ENCODE assay signal across 9 cellular contexts in genomic region chr7:54932818-54933543, GRCh38.
DNase-seq lines count a peak whose midpoint lies in the region; TF ChIP-seq lines count a peak whose summit lies in the region.
"Had no signal": no experiment of that assay in that cellular context is flagged by ENCODE, and none has a peak within 500 bp of the region (broad histone marks: within the 10 kb centered on the region; RNA-seq: fewer than 3 reads in every experiment).

No MANE protein-coding gene starts in this region.

- H4K20me1 ChIP-seq in PC-9 (ENCODE audit: insufficient read depth) = no peaks in the 10 kb centered on the region

- no peaks in the 10 kb centered on the region for H3K36me3 Mint-ChIP-seq in mesothelial cell of epicardium

- TF ChIP-seq CTCF in PC-9 (conservative IDR thresholded peaks at IDR 0.05) (no peak), epithelial cell of proximal tubule (conservative IDR thresholded peaks at IDR 0.05; ENCODE audit: low read depth, low read length) (no peak), mesothelial cell of epicardium (IDR thresholded peaks at IDR 0.05; ENCODE audit: unreplicated experiment) (no peak)

- no peak overlapping the region for H3K27ac ChIP-seq in PC-9

- BruUV-seq in PC-9 (replicated peaks; lab: Mats Ljungman, UMichigan) = no TSS peak

- peaks cover 15% of the 10 kb centered on the region for H3K9me3 ChIP-seq in PC-9 (ENCODE audit: insufficient read depth, low read depth)

- H3K27ac Mint-ChIP-seq in mesothelial cell of epicardium = peak overlapping the region; percentile 85
- H3K27ac Mint-ChIP-seq: stimulated activated naive CD8-positive, alpha-beta T cell treated with anti-CD3 and anti-CD28 coated beads, Interleukin-15, Interleukin-2, amounts not matched to agents 100 ng/mL and 50 ng/mL, for 24 hours had no signal

- H3K4me3 Mint-ChIP-seq in mesothelial cell of epicardium = peak overlapping the region; percentile 82
- H3K4me3 Mint-ChIP-seq: stimulated activated naive CD8-positive, alpha-beta T cell treated with anti-CD3 and anti-CD28 coated beads, Interleukin-15, Interleukin-2, amounts not matched to agents 100 ng/mL and 50 ng/mL, for 24 hours had no signal

- peaks cover 20% of the 10 kb centered on the region; the same call in 1 of the 2 replicates for H3F3A ChIP-seq in PC-9 (ENCODE audit: insufficient read depth, low read depth)

- DNase-seq in NCI-H1417 (lab: John Stamatoyannopoulos, UW) (peak; percentile 48 to 64 (median 58)), NCI-H1417 treated with DMSO at 0.1 percent for 48 hours (lab: John Stamatoyannopoulos, UW) (no peak), PC-9 (peak; percentile 74 to 91), epithelial cell of proximal tubule (ENCODE audit: low read depth) (no peak), mesothelial cell of epicardium (ENCODE audit: low spot score in 2 of 2, unreplicated experiment in 2 of 2) (peak; percentile 61 to 77), ureter (ENCODE audit: low spot score) (peak; percentile 71), activated gamma-delta T cell treated with Interleukin-2 at 50 U/mL for 16 hours (no peak)
- DNase-seq in activated T-cell treated with anti-CD3 and anti-CD28 coated beads, Interleukin-2, amount 50 U/mL, for 1 hour = no peak

- peaks cover 10% of the 10 kb centered on the region for H3K27me3 Mint-ChIP-seq in mesothelial cell of epicardium (ENCODE audit: low read depth)

- H3K79me2 ChIP-seq in PC-9 (ENCODE audit: low read depth) = no peaks in the 10 kb centered on the region

- intact Hi-C loops in PC-9 (cut with micrococcal nuclease; ENCODE audit: unreplicated experiment) = loop anchor here (1.0 to 5.0 kb wide), 4 partner anchors 34 to 132 kb away; no protein-coding TSS in a partner anchor

- H3K36me3 ChIP-seq in PC-9 (ENCODE audit: low read depth) = no peaks in the 10 kb centered on the region

- H3K4me2 ChIP-seq in PC-9 = peak overlapping the region; percentile 83

- POLR2A ChIA-PET in PC-9 (lab: Charles Lee; ENCODE audit: unreplicated experiment) = interaction anchor here (0.6 kb wide), 4 partner anchors 37 to 199 kb away, joined by 3 to 14 read pairs (median 8); no protein-coding TSS in a partner anchor

- peaks cover 14% of the 10 kb centered on the region for H3K4me1 ChIP-seq in PC-9 (replicated peaks; ENCODE audit: insufficient read depth)

- H3K9me3 Mint-ChIP-seq in mesothelial cell of epicardium = peaks cover 36% of the 10 kb centered on the region

- peak overlapping the region; percentile 60 for H3K4me3 ChIP-seq in PC-9
- H3K4me3 ChIP-seq in epithelial cell of proximal tubule (ENCODE audit: low read depth, low read length) = peak overlapping the region; percentile 59

- H3K4me1 Mint-ChIP-seq in mesothelial cell of epicardium = peaks cover 17% of the 10 kb centered on the region

- H3K27me3 ChIP-seq in PC-9 (ENCODE audit: insufficient read depth, low read depth) = no peaks in the 10 kb centered on the region

- peak overlapping the region; percentile 92 for H2AFZ ChIP-seq in PC-9

- CTCF ChIA-PET in PC-9 (lab: Charles Lee) = interaction anchor here (0.6 kb wide), 2 partner anchors 86 to 324 kb away, joined by 6 to 8 read pairs; partner anchors contain the start of gene EGFR

- H3K9me2 ChIP-seq in PC-9 (ENCODE audit: insufficient read depth) = no peaks in the 10 kb centered on the region

Comparison
In these comparisons a context has a peak if more than half of its experiments do, and no peak if none do; other contexts are left out.
1. DNase-seq: peak in NCI-H1417 (3 of 3), PC-9 (2 of 2), mesothelial cell of epicardium (2 of 2) and ureter (single experiment); none in NCI-H1417 treated with DMSO at 0.1 percent for 48 hours (single experiment), epithelial cell of proximal tubule (single experiment), activated T-cell treated with anti-CD3 and anti-CD28 coated beads, Interleukin-2, amount 50 U/mL, for 1 hour (single experiment) and activated gamma-delta T cell treated with Interleukin-2 at 50 U/mL for 16 hours (single experiment).